Comparison of ENCODE assay signal across 25 cellular contexts in genomic region chr2:120037995-120038541, GRCh38.
"Had no signal": no experiment of that assay in that cellular context is flagged by ENCODE, and none has a peak within 500 bp of the region (broad histone marks: within the 10 kb centered on the region; RNA-seq: fewer than 3 reads in every experiment).

No MANE protein-coding gene starts in this region.

- H3K4me3 ChIP-seq: body of pancreas, prostate gland, testis, uterus had no signal

- H3K36me3 Mint-ChIP-seq: natural killer cell had no signal

- H3K27ac Mint-ChIP-seq: activated CD8-positive, alpha-beta T cell treated with anti-CD3 and anti-CD28 coated beads, Interleukin-2, amount 10 ng/mL, durations not matched to agents 7 days and 5 days; activated naive CD8-positive, alpha-beta T cell treated with anti-CD3 and anti-CD28 coated beads, Interleukin-2, amount 50 U/mL, for 24 hours; activated T-helper 1 cell treated with anti-CD3 and anti-CD28 coated beads, Interleukin-12 subunit alpha, Interleukin-12 subunit beta, Interleukin-2, Interleukin-4 antibody, amounts not matched to agents 30 ng/mL and 10 ng/mL and 1 ng/mL, durations not matched to agents 14 hours and 24 hours and 36 hours; natural killer cell; T-helper 2 cell treated with Interferon-gamma antibody and Interleukin-4, amounts not matched to agents 5 μg/mL and 100 μg/mL, for 36 hours had no signal

- H3K9me3 Mint-ChIP-seq: activated T-helper 1 cell treated with anti-CD3 and anti-CD28 coated beads, Interleukin-12 subunit alpha, Interleukin-12 subunit beta, Interleukin-2, Interleukin-4 antibody, amounts not matched to agents 30 ng/mL and 10 ng/mL and 1 ng/mL, durations not matched to agents 14 hours and 24 hours and 36 hours; natural killer cell; T-helper 2 cell treated with Interferon-gamma antibody and Interleukin-4, amounts not matched to agents 5 μg/mL and 100 μg/mL, for 36 hours had no signal

- DNase-seq: activated CD4-positive, alpha-beta T cell treated with anti-CD3 and anti-CD28 coated beads, Interleukin-2, amount 50 U/mL, for 1 hour; activated CD4-positive, CD25-positive, alpha-beta regulatory T cell treated with anti-CD3 and anti-CD28 coated beads, Interleukin-2, amount 50 U/mL, for 72 hours; activated CD8-positive, alpha-beta T cell treated with anti-CD3 and anti-CD28 coated beads, Interleukin-2, amount 10 ng/mL, durations not matched to agents 7 days and 5 days; activated gamma-delta T cell; activated naive CD4-positive, alpha-beta T cell treated with anti-CD3 and anti-CD28 coated beads, Interleukin-2, amount 50 U/mL, for 16 hours; activated naive CD8-positive, alpha-beta T cell treated with anti-CD3 and anti-CD28 coated beads, Interleukin-2, amount 50 U/mL, for 24 hours; anterior cingulate cortex; body of pancreas; central memory CD4-positive, alpha-beta T cell; dermis blood vessel endothelial cell; effector memory CD4-positive, alpha-beta T cell; kidney glomerular epithelial cell; left ventricle myocardium superior; midbrain; natural killer cell; stimulated activated CD4-positive, alpha-beta T cell treated with anti-CD3 and anti-CD28 coated beads, Interleukin-4, amount 100 ng/mL, for 1 hour; stimulated activated naive CD4-positive, alpha-beta T cell; testis; trophoblast cell; uterus; WERI-Rb-1 had no signal

- H3K4me3 Mint-ChIP-seq: activated CD8-positive, alpha-beta T cell treated with anti-CD3 and anti-CD28 coated beads, Interleukin-2, amount 10 ng/mL, durations not matched to agents 7 days and 5 days; activated naive CD8-positive, alpha-beta T cell treated with anti-CD3 and anti-CD28 coated beads, Interleukin-2, amount 50 U/mL, for 24 hours; activated T-helper 1 cell treated with anti-CD3 and anti-CD28 coated beads, Interleukin-12 subunit alpha, Interleukin-12 subunit beta, Interleukin-2, Interleukin-4 antibody, amounts not matched to agents 30 ng/mL and 10 ng/mL and 1 ng/mL, durations not matched to agents 14 hours and 24 hours and 36 hours; natural killer cell; T-helper 2 cell treated with Interferon-gamma antibody and Interleukin-4, amounts not matched to agents 5 μg/mL and 100 μg/mL, for 36 hours had no signal

- ATAC-seq: activated CD8-positive, alpha-beta T cell treated with anti-CD3 and anti-CD28 coated beads, Interleukin-2, amount 10 ng/mL, durations not matched to agents 7 days and 5 days; activated naive CD8-positive, alpha-beta T cell treated with anti-CD3 and anti-CD28 coated beads, Interleukin-2, amount 50 U/mL, for 24 hours; body of pancreas; esophagus mucosa; left ventricle myocardium superior; natural killer cell had no signal

- H3K4me1 Mint-ChIP-seq: natural killer cell had no signal

- H3K27me3 Mint-ChIP-seq: activated naive CD8-positive, alpha-beta T cell treated with anti-CD3 and anti-CD28 coated beads, Interleukin-2, amount 50 U/mL, for 24 hours had no signal
